ENCODE assay signal across 12 cellular contexts in the genomic region with DNA sequence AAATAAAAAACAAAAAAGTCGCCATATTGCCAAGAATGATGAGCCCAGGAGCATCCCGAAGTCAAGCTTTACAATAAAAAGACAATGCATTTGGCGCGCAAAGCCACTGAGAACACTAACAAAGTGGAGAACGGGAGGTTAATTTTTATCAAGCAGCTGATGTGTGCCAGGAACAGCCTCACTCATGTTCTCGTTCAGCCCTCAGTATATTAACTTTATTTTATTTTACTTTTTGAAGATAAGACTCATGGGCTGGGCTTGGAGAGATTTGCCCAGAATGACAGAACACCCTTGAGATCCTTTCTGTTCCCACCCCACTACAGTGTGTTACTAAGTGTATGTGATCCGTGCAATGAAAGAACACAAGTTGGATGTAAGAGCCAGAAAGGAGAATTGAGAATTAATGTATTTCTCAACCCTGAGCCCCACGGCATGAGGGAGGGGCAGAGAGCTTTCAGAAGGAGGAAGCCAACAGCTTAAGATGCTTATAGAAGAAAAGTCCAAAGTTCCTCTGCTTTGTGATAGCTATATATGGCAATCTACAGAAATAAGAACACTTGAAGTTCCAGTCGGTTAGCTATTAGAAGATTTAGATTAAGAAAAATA. TPM values are rescaled to one million over a fixed set of nuclear protein-coding genes. Genes with fewer than 3 reads are reported as not detected.
DNase-seq lines count a peak whose midpoint lies in the region; TF ChIP-seq lines count a peak whose summit lies in the region.
"Had no signal": no experiment of that assay in that cellular context is flagged by ENCODE, and none has a peak within 500 bp of the region (broad histone marks: within the 10 kb centered on the region; RNA-seq: fewer than 3 reads in every experiment).

No MANE protein-coding gene starts in this region.

- intact Hi-C loops in colonic mucosa (cut with DNase I): no loop called here

- H3K36me3 Mint-ChIP-seq in CD8-positive, alpha-beta memory T cell: peaks cover 23 to 90% (median 30%) of the 10 kb centered on the region in 3 donors
- peaks cover 81% of the 10 kb centered on the region for H3K36me3 Mint-ChIP-seq in nephron (ENCODE audit: low read depth)

- peaks cover 32% of the 10 kb centered on the region for H3K36me3 ChIP-seq in CD8-positive, alpha-beta memory T cell (ENCODE audit: insufficient read depth, low read length)
- no peaks in the 10 kb centered on the region for H3K36me3 ChIP-seq in colonic mucosa

- POLR2A ChIA-PET in CD8-positive, alpha-beta memory T cell (lab: Charles Lee): interaction anchor here (0.5 to 1.3 kb wide), 3 partner anchors 25 to 181 kb away, joined by 3 to 5 read pairs (median 3); no protein-coding TSS in a partner anchor

- H3K4me1 Mint-ChIP-seq in CD8-positive, alpha-beta memory T cell: peaks cover 35 to 75% (median 72%) of the 10 kb centered on the region in 3 donors
- peaks cover 10% of the 10 kb centered on the region for H3K4me1 Mint-ChIP-seq in nephron

- no peak overlapping the region for H3K4me3 Mint-ChIP-seq in CD8-positive, alpha-beta memory T cell
- H3K4me3 Mint-ChIP-seq in nephron: no peak overlapping the region
- H3K4me3 Mint-ChIP-seq: mesothelial cell of epicardium had no signal

- H3K27ac Mint-ChIP-seq in CD8-positive, alpha-beta memory T cell: peak overlapping the region in 6 of 8 donors; percentile 9 to 86 (median 30)
- peak overlapping the region; percentile 72 to 81 (median 81) for H3K27ac Mint-ChIP-seq in nephron
- H3K27ac Mint-ChIP-seq: mesothelial cell of epicardium had no signal

- no peak for DNase-seq in CD8-positive, alpha-beta memory T cell
- DNase-seq in MV-4-11 (lab: John Stamatoyannopoulos, UW): peak; percentile 98
- peak; percentile 68 for DNase-seq in colonic mucosa
- no peak for DNase-seq in SK-N-DZ (ENCODE audit: low spot score)
- DNase-seq in NCI-H69 (lab: John Stamatoyannopoulos, UW): no peak
- DNase-seq in NCI-H1694 treated with DMSO at 0.1 percent for 48 hours (lab: John Stamatoyannopoulos, UW): no peak
- no peak for DNase-seq in cerebellar nuclear complex (lab: John Stamatoyannopoulos, UW)
- DNase-seq: activated effector memory CD4-positive, alpha-beta T cell treated with anti-CD3 and anti-CD28 coated beads, Interleukin-2, amount 50 U/mL, for 16 hours; erythroblast; NCI-H510A had no signal

- H3K9me3 Mint-ChIP-seq in CD8-positive, alpha-beta memory T cell: peaks cover 0 to 7% (median 5%) of the 10 kb centered on the region in 5 donors
- H3K9me3 Mint-ChIP-seq in nephron: peaks cover 16% of the 10 kb centered on the region

- CTCF ChIA-PET in CD8-positive, alpha-beta memory T cell (lab: Charles Lee): interaction anchor here (0.7 to 1.2 kb wide), 3 partner anchors 39 to 59 kb away, joined by 3 to 4 read pairs (median 3); no protein-coding TSS in a partner anchor

- H3K4me3 ChIP-seq in CD8-positive, alpha-beta memory T cell (ENCODE audit: low read length): no peak overlapping the region
- H3K4me3 ChIP-seq in colonic mucosa: no peak overlapping the region

- H3K4me1 ChIP-seq in CD8-positive, alpha-beta memory T cell (ENCODE audit: insufficient read depth, low read length): no peaks in the 10 kb centered on the region
- no peaks in the 10 kb centered on the region for H3K4me1 ChIP-seq in colonic mucosa

- H3K27ac ChIP-seq in CD8-positive, alpha-beta memory T cell (ENCODE audit: low read depth, low read length): no peak overlapping the region
- peak overlapping the region; percentile 79 for H3K27ac ChIP-seq in colonic mucosa

- no peaks in the 10 kb centered on the region for H3K9me3 ChIP-seq in CD8-positive, alpha-beta memory T cell (ENCODE audit: low read length)
- no peaks in the 10 kb centered on the region for H3K9me3 ChIP-seq in colonic mucosa

- H3K9ac ChIP-seq in colonic mucosa (ENCODE audit: low read depth in 2 of 2, low read length in 2 of 2): peak overlapping the region in 1 of 2 donors; percentile 34

- no peak for TF ChIP-seq CTCF in colonic mucosa (IDR thresholded peaks at IDR 0.05)
- TF ChIP-seq CTCF in nephron (IDR thresholded peaks at IDR 0.05; ENCODE audit: unreplicated experiment in 3 of 3): no peak

- H3K27me3 Mint-ChIP-seq in CD8-positive, alpha-beta memory T cell: no peaks in the 10 kb centered on the region
- no peaks in the 10 kb centered on the region for H3K27me3 Mint-ChIP-seq in nephron (ENCODE audit: low read depth)

- H3K27me3 ChIP-seq in CD8-positive, alpha-beta memory T cell (ENCODE audit: insufficient read depth, low read length, poor library complexity, severe bottlenecking): no peaks in the 10 kb centered on the region
- H3K27me3 ChIP-seq in colonic mucosa: no peaks in the 10 kb centered on the region

RNA-seq across cellular contexts. Expression of gene COTL1, which starts 48.4 kb away (rescaled TPM):
- 100 to 1,000 TPM; 373 to 388 TPM for total RNA-seq in CD8-positive, alpha-beta memory T cell
- 653 TPM for polyA plus RNA-seq in CD8-positive, alpha-beta memory T cell
- total RNA-seq in colonic mucosa: 100 to 1,000 TPM in 1 of 2 donors, 10 to 100 TPM in 1; 79.1 to 138 TPM
- 5.3 and 6.3 TPM in 2 replicates for polyA plus RNA-seq in SK-N-DZ (2014; cell fraction: cytosol; rRNA removed)
- 1.8 and 2.8 TPM in 2 replicates for polyA plus RNA-seq in SK-N-DZ (2014; cell fraction: nucleus; rRNA removed)

Comparison
In these comparisons a context has a peak if more than half of its experiments do, and no peak if none do; other contexts are left out.
1. DNase-seq: peak in MV-4-11 (single experiment) and colonic mucosa (single experiment); none in CD8-positive, alpha-beta memory T cell (0 of 5), SK-N-DZ (single experiment), NCI-H69 (single experiment), NCI-H1694 treated with DMSO at 0.1 percent for 48 hours (single experiment) and cerebellar nuclear complex (0 of 2).